ENCODE assay signal across 1 cellular context in the genomic region with DNA sequence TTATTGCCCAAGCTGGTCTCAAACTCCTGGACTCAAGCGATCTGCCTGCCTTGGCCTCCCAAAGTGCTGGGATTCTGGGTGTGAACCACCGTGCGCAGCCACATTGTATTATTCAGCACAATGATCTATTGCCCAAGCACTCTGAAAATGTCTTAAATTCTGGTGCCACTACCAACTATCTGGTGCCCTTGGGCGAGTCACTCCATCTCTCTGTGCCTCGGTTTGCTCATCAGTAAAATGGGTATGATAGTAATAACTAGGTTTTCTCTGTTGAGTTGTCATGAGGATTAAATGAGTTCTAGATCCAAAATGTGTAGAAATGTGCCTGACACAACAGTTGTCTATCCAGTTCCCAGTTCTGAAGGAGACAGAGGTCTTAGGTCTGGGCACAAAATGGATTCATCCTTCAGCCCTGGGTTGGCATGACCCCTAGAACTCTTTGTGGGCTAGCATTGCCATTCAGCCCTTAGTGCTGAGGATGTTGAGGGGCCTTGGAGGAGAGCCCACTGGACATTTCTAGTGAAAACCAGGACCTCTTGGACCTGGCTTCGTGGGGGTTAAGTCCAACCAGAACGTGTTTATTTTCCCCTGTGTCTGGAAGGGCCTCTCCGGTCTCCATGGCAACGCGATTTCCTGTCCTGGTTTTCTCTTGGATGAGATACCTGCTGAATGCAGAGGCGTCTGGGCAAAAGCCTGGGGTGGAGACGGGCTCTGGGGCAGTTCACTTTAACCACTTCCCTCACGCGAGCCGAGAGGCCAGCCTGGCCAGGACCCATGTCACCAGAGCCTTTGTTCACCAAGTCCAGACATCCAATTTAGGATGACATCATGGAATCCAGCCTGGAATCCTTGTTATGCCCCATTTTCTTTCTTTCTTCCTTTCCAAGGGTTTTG.
TF ChIP-seq lines count a peak whose summit lies in the region.

No MANE protein-coding gene starts in this region.

TF ChIP-seq in IMR-90, 13 proteins besides CTCF, POLR2A, EP300 and RAD21 (continued from another document):
- TF ChIP-seq SMC3 (IDR thresholded peaks at IDR 0.05; ENCODE audit: low read depth, low read length) (no peak), MXI1 (IDR thresholded peaks at IDR 0.05; ENCODE audit: borderline replicate concordance, low read depth, low read length) (no peak)
